In genomic region chr2:6879011-6879410, GRCh38 we compare ENCODE assay signal across 15 cellular contexts. TPM values are rescaled to one million over a fixed set of nuclear protein-coding genes. Genes with fewer than 3 reads are reported as not detected.
DNase-seq lines count a peak whose midpoint lies in the region; ATAC-seq and TF ChIP-seq lines count a peak whose summit lies in the region.
"Had no signal": no experiment of that assay in that cellular context is flagged by ENCODE, and none has a peak within 500 bp of the region (broad histone marks: within the 10 kb centered on the region; RNA-seq: fewer than 3 reads in every experiment).

No MANE protein-coding gene starts in this region.

- TF ChIP-seq CTCF in heart left ventricle (IDR thresholded peaks at IDR 0.05) (no peak), upper lobe of left lung (IDR thresholded peaks at IDR 0.05) (no peak)

- H3K36me3 ChIP-seq in heart left ventricle = no peaks in the 10 kb centered on the region
- H3K36me3 ChIP-seq in upper lobe of left lung = no peaks in the 10 kb centered on the region

- peaks cover 54 to 74% (median 64%) of the 10 kb centered on the region in 3 donors for H3K4me1 Mint-ChIP-seq in T-cell
- H3K4me1 Mint-ChIP-seq in central memory CD8-positive, alpha-beta T cell = peaks cover 36% of the 10 kb centered on the region

- peaks cover 0 to 2% (median 1%) of the 10 kb centered on the region in 3 donors for H3K9me3 Mint-ChIP-seq in T-cell
- H3K9me3 Mint-ChIP-seq in central memory CD8-positive, alpha-beta T cell = no peaks in the 10 kb centered on the region

- no peaks in the 10 kb centered on the region for H3K27me3 ChIP-seq in heart left ventricle
- no peaks in the 10 kb centered on the region for H3K27me3 ChIP-seq in upper lobe of left lung

- TF ChIP-seq EP300 in upper lobe of left lung (IDR thresholded peaks at IDR 0.05) = no peak

- ATAC-seq in heart left ventricle (no peak), Right ventricle myocardium inferior (no peak), T-cell (replicated peaks in 1 of 4) (no peak), upper lobe of left lung (ENCODE audit: low FRiP score in 2 of 2) (no peak)
- ATAC-seq in central memory CD8-positive, alpha-beta T cell (replicated peaks; ENCODE audit: extremely low read depth, poor library complexity, severe bottlenecking) = no peak
- ATAC-seq: activated CD4-positive, CD25-positive, alpha-beta regulatory T cell treated with anti-CD3 and anti-CD28 coated beads, Interleukin-2, amount 50 U/mL, for 24 hours; left colon had no signal

- H3K9me3 ChIP-seq in heart left ventricle (peaks cover 0 to 4% (median 0%) of the 10 kb centered on the region in 12 donors), upper lobe of left lung (no peaks in the 10 kb centered on the region)

- H3K27ac ChIP-seq in heart left ventricle = peak overlapping the region in 2 of 12 donors; percentile 6 to 49
- H3K27ac ChIP-seq in upper lobe of left lung = peak overlapping the region in 2 of 4 donors; percentile 60 to 76
- H3K27ac ChIP-seq: coronary artery had no signal

- POLR2A ChIA-PET in T-cell (lab: Charles Lee) = interaction anchor here in 1 of 2 donors (0.8 kb wide), 1 partner anchor 31 kb away, joined by 3 read pairs; no protein-coding TSS in a partner anchor

- CTCF ChIA-PET in T-cell (lab: Charles Lee) = interaction anchor here (0.5 to 3.5 kb wide), 6 partner anchors 11 to 324 kb away, joined by 3 to 25 read pairs (median 4); partner anchors contain the start of gene CMPK2 (in 2 of the 2)

- intact Hi-C loops in heart left ventricle (cut with DNase I) (no loop called here), Right ventricle myocardium inferior (cut with DNase I) (no loop called here)

- 62 to 73% (median 66%) methylated on average over 2 of the region's 2 CpGs for WGBS in heart left ventricle, 4 donors
- 59 to 63% methylated on average over 2 of the region's 2 CpGs for WGBS in upper lobe of left lung, 2 donors

- peaks cover 20% of the 10 kb centered on the region for H3K36me3 Mint-ChIP-seq in T-cell
- H3K36me3 Mint-ChIP-seq in central memory CD8-positive, alpha-beta T cell (ENCODE audit: insufficient read depth) = no peaks in the 10 kb centered on the region

- H3K4me3 Mint-ChIP-seq in T-cell = peak overlapping the region; percentile 74 to 91 (median 87)
- H3K4me3 Mint-ChIP-seq in central memory CD8-positive, alpha-beta T cell = peak overlapping the region; percentile 71

- TF ChIP-seq POLR2A in heart left ventricle (IDR thresholded peaks at IDR 0.05) (no peak), upper lobe of left lung (IDR thresholded peaks at IDR 0.05) (no peak)

- H3K27ac Mint-ChIP-seq in T-cell = peak overlapping the region; percentile 85 to 86
- peak overlapping the region; percentile 84 for H3K27ac Mint-ChIP-seq in central memory CD8-positive, alpha-beta T cell (ENCODE audit: low read depth)

- peak overlapping the region in 10 of 12 donors; percentile 16 to 78 (median 60) for H3K4me3 ChIP-seq in heart left ventricle
- H3K4me3 ChIP-seq in upper lobe of left lung = peak overlapping the region in 3 of 4 donors; percentile 41 to 61 (median 50)
- H3K4me3 ChIP-seq: coronary artery had no signal

- DNase-seq in heart left ventricle = no peak
- no peak for DNase-seq in Right ventricle myocardium inferior (ENCODE audit: missing footprints)
- no peak for DNase-seq in T-cell
- no peak for DNase-seq in central memory CD8-positive, alpha-beta T cell (ENCODE audit: low spot score in 2 of 2)
- no peak for DNase-seq in upper lobe of left lung
- no peak for DNase-seq in activated CD4-positive, CD25-positive, alpha-beta regulatory T cell (lab: John Stamatoyannopoulos, UW)
- DNase-seq in AG20443 (ENCODE audit: low spot score) = no peak
- DNase-seq: GDM1; IMR-90; left colon; MV-4-11; NCI-H2029 treated with DMSO at 0.1 percent for 48 hours; stimulated activated CD4-positive, alpha-beta T cell treated with anti-CD3 and anti-CD28 coated beads, Interleukin-1b, Interleukin-23, amount 100 ng/mL, for 48 hours had no signal

- peaks cover 0 to 74% (median 16%) of the 10 kb centered on the region in 12 donors for H3K4me1 ChIP-seq in heart left ventricle
- H3K4me1 ChIP-seq in upper lobe of left lung = peaks cover 23 to 38% (median 27%) of the 10 kb centered on the region in 4 donors

- H3K27me3 Mint-ChIP-seq in T-cell = no peaks in the 10 kb centered on the region
- H3K27me3 Mint-ChIP-seq in central memory CD8-positive, alpha-beta T cell = no peaks in the 10 kb centered on the region

RNA-seq across cellular contexts. Expression of gene RSAD2, which starts 1.4 kb away (rescaled TPM):
- total RNA-seq in heart left ventricle (10 to 100 TPM in 2 of 9 donors, 1 to 10 TPM in 7; 1.2 to 18.0 (median 4.8) TPM), Right ventricle myocardium inferior (3.3 TPM), T-cell (10 to 100 TPM in 1 of 5 donors, 1 to 10 TPM in 4; 3.2 to 10.7 (median 7.2) TPM), upper lobe of left lung (10 to 100 TPM in 5 of 6 donors, 1 to 10 TPM in 1; 8.4 to 20.0 (median 11.0) TPM)
- 1 to 10 TPM; 1.9 to 2.9 TPM for polyA plus RNA-seq in heart left ventricle
- total RNA-seq: IMR-90 had no signal
- polyA plus RNA-seq: IMR-90 had no signal

RNA-seq across cellular contexts. Expression of gene CMPK2, which starts 13.3 kb away (rescaled TPM):
- 10 to 100 TPM in 2 of 9 donors, 1 to 10 TPM in 7; 3.3 to 33.2 (median 6.5) TPM for total RNA-seq in heart left ventricle
- polyA plus RNA-seq in heart left ventricle = 1 to 10 TPM; 2.0 to 3.5 TPM
- total RNA-seq in Right ventricle myocardium inferior = 3.4 TPM
- 10 to 100 TPM in 1 of 5 donors, 1 to 10 TPM in 4; 6.5 to 15.2 (median 9.1) TPM for total RNA-seq in T-cell
- total RNA-seq in upper lobe of left lung = 10 to 100 TPM; 18.0 to 37.2 (median 20.7) TPM

RNA-seq across cellular contexts. Expression of gene RNF144A, which starts 38.2 kb away (rescaled TPM):
- total RNA-seq in heart left ventricle = 10 to 100 TPM; 10.3 to 27.2 (median 14.9) TPM
- polyA plus RNA-seq in heart left ventricle = 1 to 10 TPM; 3.5 to 6.4 TPM
- 16.9 TPM for total RNA-seq in Right ventricle myocardium inferior
- total RNA-seq in T-cell = 10 to 100 TPM; 46.3 to 93.1 (median 79.9) TPM
- total RNA-seq in upper lobe of left lung = 10 to 100 TPM in 5 of 6 donors, 1 to 10 TPM in 1; 9.9 to 20.7 (median 13.4) TPM
